2 cellular contexts compared by ENCODE assay signal in the genomic region with DNA sequence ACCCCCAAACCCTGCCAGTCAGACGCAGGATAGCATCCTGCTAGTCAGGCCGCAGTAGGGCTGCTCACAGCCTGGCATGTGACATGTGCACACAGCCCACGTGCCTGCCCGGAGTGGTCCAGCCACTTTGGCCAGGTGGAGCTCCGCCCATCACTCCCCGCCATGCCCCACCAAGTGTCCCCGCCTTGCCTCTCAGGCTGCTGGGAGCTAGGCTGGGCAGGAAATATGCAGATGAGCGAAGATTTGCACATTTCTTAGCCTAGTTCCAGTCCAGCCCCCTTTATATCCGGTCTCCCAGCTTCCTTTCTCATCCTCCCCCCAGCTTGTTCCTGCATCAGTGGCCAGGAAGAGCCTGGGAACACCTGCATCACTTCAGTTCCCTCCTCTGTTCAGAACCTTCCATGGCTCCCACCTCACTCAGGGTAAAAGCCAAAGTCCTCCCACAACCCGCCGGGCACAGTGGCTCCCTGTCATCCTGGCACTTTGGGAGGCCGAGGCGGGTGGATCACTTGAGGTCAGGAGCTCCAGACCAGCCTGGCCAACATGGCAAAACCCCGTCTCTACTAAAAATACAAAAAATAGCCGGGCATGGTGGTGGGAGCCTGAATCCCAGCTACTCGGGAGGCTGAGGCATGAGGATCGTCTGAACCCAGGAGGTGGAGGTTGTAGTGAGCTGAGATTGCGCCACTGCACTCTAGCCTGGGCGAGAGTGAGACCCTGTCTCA.
TF ChIP-seq lines count a peak whose summit lies in the region.

No MANE protein-coding gene starts in this region.

TF ChIP-seq in GM23338, 12 proteins besides CTCF, POLR2A, EP300 and RAD21 (continues in another document):
- TF ChIP-seq CREB1 (CRISPR knock-in tag; IDR thresholded peaks at IDR 0.05; ENCODE audit: low read depth) (no peak), ZNF114 (CRISPR knock-in tag; IDR thresholded peaks at IDR 0.05) (no peak), ZNF331 (CRISPR knock-in tag; IDR thresholded peaks at IDR 0.05; ENCODE audit: low read depth) (no peak), STAT1 (IDR thresholded peaks at IDR 0.05; ENCODE audit: unreplicated experiment) (no peak), NANOG (IDR thresholded peaks at IDR 0.05; ENCODE audit: borderline replicate concordance) (no peak), POLR2AphosphoS5 (IDR thresholded peaks at IDR 0.05; ENCODE audit: low read depth) (no peak), JUNB (IDR thresholded peaks at IDR 0.05; ENCODE audit: unreplicated experiment) (no peak)
- TF ChIP-seq, protein P1, sequence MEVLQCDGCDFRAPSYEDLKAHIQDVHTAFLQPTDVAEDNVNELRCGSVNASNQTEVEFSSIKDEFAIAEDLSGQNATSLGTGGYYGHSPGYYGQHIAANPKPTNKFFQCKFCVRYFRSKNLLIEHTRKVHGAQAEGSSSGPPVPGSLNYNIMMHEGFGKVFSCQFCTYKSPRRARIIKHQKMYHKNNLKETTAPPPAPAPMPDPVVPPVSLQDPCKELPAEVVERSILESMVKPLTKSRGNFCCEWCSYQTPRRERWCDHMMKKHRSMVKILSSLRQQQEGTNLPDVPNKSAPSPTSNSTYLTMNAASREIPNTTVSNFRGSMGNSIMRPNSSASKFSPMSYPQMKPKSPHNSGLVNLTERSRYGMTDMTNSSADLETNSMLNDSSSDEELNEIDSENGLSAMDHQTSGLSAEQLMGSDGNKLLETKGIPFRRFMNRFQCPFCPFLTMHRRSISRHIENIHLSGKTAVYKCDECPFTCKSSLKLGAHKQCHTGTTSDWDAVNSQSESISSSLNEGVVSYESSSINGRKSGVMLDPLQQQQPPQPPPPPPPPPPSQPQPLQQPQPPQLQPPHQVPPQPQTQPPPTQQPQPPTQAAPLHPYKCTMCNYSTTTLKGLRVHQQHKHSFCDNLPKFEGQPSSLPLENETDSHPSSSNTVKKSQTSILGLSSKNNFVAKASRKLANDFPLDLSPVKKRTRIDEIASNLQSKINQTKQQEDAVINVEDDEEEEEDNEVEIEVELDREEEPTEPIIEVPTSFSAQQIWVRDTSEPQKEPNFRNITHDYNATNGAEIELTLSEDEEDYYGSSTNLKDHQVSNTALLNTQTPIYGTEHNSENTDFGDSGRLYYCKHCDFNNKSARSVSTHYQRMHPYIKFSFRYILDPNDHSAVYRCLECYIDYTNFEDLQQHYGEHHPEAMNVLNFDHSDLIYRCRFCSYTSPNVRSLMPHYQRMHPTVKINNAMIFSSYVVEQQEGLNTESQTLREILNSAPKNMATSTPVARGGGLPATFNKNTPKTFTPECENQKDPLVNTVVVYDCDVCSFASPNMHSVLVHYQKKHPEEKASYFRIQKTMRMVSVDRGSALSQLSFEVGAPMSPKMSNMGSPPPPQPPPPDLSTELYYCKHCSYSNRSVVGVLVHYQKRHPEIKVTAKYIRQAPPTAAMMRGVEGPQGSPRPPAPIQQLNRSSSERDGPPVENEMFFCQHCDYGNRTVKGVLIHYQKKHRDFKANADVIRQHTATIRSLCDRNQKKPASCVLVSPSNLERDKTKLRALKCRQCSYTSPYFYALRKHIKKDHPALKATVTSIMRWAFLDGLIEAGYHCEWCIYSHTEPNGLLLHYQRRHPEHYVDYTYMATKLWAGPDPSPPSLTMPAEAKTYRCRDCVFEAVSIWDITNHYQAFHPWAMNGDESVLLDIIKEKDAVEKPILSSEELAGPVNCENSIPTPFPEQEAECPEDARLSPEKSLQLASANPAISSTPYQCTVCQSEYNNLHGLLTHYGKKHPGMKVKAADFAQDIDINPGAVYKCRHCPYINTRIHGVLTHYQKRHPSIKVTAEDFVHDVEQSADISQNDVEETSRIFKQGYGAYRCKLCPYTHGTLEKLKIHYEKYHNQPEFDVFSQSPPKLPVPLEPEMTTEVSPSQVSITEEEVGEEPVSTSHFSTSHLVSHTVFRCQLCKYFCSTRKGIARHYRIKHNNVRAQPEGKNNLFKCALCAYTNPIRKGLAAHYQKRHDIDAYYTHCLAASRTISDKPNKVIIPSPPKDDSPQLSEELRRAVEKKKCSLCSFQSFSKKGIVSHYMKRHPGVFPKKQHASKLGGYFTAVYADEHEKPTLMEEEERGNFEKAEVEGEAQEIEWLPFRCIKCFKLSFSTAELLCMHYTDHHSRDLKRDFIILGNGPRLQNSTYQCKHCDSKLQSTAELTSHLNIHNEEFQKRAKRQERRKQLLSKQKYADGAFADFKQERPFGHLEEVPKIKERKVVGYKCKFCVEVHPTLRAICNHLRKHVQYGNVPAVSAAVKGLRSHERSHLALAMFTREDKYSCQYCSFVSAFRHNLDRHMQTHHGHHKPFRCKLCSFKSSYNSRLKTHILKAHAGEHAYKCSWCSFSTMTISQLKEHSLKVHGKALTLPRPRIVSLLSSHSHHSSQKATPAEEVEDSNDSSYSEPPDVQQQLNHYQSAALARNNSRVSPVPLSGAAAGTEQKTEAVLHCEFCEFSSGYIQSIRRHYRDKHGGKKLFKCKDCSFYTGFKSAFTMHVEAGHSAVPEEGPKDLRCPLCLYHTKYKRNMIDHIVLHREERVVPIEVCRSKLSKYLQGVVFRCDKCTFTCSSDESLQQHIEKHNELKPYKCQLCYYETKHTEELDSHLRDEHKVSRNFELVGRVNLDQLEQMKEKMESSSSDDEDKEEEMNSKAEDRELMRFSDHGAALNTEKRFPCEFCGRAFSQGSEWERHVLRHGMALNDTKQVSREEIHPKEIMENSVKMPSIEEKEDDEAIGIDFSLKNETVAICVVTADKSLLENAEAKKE (CRISPR knock-in tag; IDR thresholded peaks at IDR 0.05): no peak
- TF ChIP-seq, protein P2, sequence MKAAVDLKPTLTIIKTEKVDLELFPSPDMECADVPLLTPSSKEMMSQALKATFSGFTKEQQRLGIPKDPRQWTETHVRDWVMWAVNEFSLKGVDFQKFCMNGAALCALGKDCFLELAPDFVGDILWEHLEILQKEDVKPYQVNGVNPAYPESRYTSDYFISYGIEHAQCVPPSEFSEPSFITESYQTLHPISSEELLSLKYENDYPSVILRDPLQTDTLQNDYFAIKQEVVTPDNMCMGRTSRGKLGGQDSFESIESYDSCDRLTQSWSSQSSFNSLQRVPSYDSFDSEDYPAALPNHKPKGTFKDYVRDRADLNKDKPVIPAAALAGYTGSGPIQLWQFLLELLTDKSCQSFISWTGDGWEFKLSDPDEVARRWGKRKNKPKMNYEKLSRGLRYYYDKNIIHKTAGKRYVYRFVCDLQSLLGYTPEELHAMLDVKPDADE (IDR thresholded peaks at IDR 0.05): no peak

TF ChIP-seq in GM12878, 131 proteins besides CTCF, POLR2A, EP300 and RAD21:
- TF ChIP-seq ZNF622 (IDR thresholded peaks at IDR 0.05) (no peak), BHLHE40 (IDR thresholded peaks at IDR 0.05; ENCODE audit: borderline replicate concordance in 1 of 2, low read depth in 2 of 2, low read length in 1 of 2) (peak; percentile 24 to 54; a peak in 1 of 4 replicates), SP1 (IDR thresholded peaks at IDR 0.05; ENCODE audit: low read depth, low read length) (no peak), NR2C1 (IDR thresholded peaks at IDR 0.05) (no peak)
- TF ChIP-seq, protein P3, sequence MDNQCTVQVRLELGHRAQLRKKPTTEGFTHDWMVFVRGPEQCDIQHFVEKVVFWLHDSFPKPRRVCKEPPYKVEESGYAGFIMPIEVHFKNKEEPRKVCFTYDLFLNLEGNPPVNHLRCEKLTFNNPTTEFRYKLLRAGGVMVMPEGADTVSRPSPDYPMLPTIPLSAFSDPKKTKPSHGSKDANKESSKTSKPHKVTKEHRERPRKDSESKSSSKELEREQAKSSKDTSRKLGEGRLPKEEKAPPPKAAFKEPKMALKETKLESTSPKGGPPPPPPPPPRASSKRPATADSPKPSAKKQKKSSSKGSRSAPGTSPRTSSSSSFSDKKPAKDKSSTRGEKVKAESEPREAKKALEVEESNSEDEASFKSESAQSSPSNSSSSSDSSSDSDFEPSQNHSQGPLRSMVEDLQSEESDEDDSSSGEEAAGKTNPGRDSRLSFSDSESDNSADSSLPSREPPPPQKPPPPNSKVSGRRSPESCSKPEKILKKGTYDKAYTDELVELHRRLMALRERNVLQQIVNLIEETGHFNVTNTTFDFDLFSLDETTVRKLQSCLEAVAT (IDR thresholded peaks at IDR 0.05): no peak
- TF ChIP-seq, protein P4, sequence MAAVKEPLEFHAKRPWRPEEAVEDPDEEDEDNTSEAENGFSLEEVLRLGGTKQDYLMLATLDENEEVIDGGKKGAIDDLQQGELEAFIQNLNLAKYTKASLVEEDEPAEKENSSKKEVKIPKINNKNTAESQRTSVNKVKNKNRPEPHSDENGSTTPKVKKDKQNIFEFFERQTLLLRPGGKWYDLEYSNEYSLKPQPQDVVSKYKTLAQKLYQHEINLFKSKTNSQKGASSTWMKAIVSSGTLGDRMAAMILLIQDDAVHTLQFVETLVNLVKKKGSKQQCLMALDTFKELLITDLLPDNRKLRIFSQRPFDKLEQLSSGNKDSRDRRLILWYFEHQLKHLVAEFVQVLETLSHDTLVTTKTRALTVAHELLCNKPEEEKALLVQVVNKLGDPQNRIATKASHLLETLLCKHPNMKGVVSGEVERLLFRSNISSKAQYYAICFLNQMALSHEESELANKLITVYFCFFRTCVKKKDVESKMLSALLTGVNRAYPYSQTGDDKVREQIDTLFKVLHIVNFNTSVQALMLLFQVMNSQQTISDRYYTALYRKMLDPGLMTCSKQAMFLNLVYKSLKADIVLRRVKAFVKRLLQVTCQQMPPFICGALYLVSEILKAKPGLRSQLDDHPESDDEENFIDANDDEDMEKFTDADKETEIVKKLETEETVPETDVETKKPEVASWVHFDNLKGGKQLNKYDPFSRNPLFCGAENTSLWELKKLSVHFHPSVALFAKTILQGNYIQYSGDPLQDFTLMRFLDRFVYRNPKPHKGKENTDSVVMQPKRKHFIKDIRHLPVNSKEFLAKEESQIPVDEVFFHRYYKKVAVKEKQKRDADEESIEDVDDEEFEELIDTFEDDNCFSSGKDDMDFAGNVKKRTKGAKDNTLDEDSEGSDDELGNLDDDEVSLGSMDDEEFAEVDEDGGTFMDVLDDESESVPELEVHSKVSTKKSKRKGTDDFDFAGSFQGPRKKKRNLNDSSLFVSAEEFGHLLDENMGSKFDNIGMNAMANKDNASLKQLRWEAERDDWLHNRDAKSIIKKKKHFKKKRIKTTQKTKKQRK (IDR thresholded peaks at IDR 0.05; ENCODE audit: low read depth, low read length): no peak
